Comparison of ENCODE assay signal across 16 cellular contexts in genomic region chr12:130632582-130633174, GRCh38.
DNase-seq lines count a peak whose midpoint lies in the region; ATAC-seq, FAIRE-seq and TF ChIP-seq lines count a peak whose summit lies in the region.
"Had no signal": no experiment of that assay in that cellular context is flagged by ENCODE, and none has a peak within 500 bp of the region (broad histone marks: within the 10 kb centered on the region; RNA-seq: fewer than 3 reads in every experiment).

No MANE protein-coding gene starts in this region.

- peaks cover 59% of the 10 kb centered on the region for H3K27me3 Mint-ChIP-seq in nephron (ENCODE audit: low read depth)

- no peak for TF ChIP-seq CTCF in nephron (IDR thresholded peaks at IDR 0.05; ENCODE audit: unreplicated experiment in 3 of 3)

- H3K9me3 Mint-ChIP-seq in nephron = no peaks in the 10 kb centered on the region

- peak overlapping the region; percentile 33 to 53 (median 50) for H3K4me3 Mint-ChIP-seq in nephron
- H3K4me3 Mint-ChIP-seq: activated CD8-positive, alpha-beta memory T cell treated with anti-CD3 and anti-CD28 coated beads, Interleukin-2, amount 10 ng/mL, durations not matched to agents 7 days and 5 days; B cell; T-helper 17 cell had no signal

- peak overlapping the region; percentile 44 to 81 (median 62) for H3K27ac Mint-ChIP-seq in nephron
- H3K27ac Mint-ChIP-seq: activated CD8-positive, alpha-beta memory T cell treated with anti-CD3 and anti-CD28 coated beads, Interleukin-2, amount 10 ng/mL, durations not matched to agents 7 days and 5 days; B cell; T-helper 17 cell had no signal

- peak; percentile 89 for DNase-seq in DMS79 treated with DMSO at 0.1 percent for 48 hours (lab: John Stamatoyannopoulos, UW)
- peak; percentile 66 for DNase-seq in NCI-H187 treated with DMSO at 0.1 percent for 48 hours (lab: John Stamatoyannopoulos, UW)
- peak; percentile 92 for DNase-seq in NCI-H748 treated with DMSO at 0.1 percent for 48 hours (lab: John Stamatoyannopoulos, UW)
- no peak for DNase-seq in T-helper 2 cell
- DNase-seq in H54 (ENCODE audit: insufficient read length, low spot score) = no peak
- DNase-seq in NK-92 treated with Interleukin-12 subunit alpha and Interleukin-12 subunit beta, amount 100 ng/mL, for 24 hours (lab: John Stamatoyannopoulos, UW) = no peak
- DNase-seq: activated CD8-positive, alpha-beta memory T cell treated with anti-CD3 and anti-CD28 coated beads, Interleukin-2, amount 10 ng/mL, durations not matched to agents 7 days and 5 days; activated effector memory CD4-positive, alpha-beta T cell treated with Interleukin-2 at 50 U/mL for 16 hours; erythroblast; right lobe of liver; stimulated activated CD4-positive, alpha-beta T cell treated with anti-CD3 and anti-CD28 coated beads, Interleukin-1b, Interleukin-23, amount 100 ng/mL, for 48 hours; T-helper 17 cell had no signal

- H3K36me3 Mint-ChIP-seq in nephron (ENCODE audit: low read depth) = no peaks in the 10 kb centered on the region
- H3K36me3 Mint-ChIP-seq: activated CD8-positive, alpha-beta memory T cell treated with anti-CD3 and anti-CD28 coated beads, Interleukin-2, amount 10 ng/mL, durations not matched to agents 7 days and 5 days had no signal

- no peak for ATAC-seq in HG03159 (IDR thresholded peaks at IDR 0.05; ENCODE audit: unreplicated experiment)
- ATAC-seq: activated CD8-positive, alpha-beta memory T cell treated with anti-CD3 and anti-CD28 coated beads, Interleukin-2, amount 10 ng/mL, durations not matched to agents 7 days and 5 days; right lobe of liver; T-helper 17 cell had no signal

- no peak for FAIRE-seq in H54 (lab: Jason Lieb, UNC)
- FAIRE-seq: HTR-8/SVneo had no signal

- TF ChIP-seq POLR2A in H54 (IDR thresholded peaks at IDR 0.05; ENCODE audit: low read depth, low read length) = no peak

- H3K4me1 Mint-ChIP-seq in nephron = peaks cover 23% of the 10 kb centered on the region
- H3K4me1 Mint-ChIP-seq: activated CD8-positive, alpha-beta memory T cell treated with anti-CD3 and anti-CD28 coated beads, Interleukin-2, amount 10 ng/mL, durations not matched to agents 7 days and 5 days; B cell; T-helper 17 cell had no signal

Comparison
In these comparisons a context has a peak if more than half of its experiments do, and no peak if none do; other contexts are left out.
1. DNase-seq: peak in DMS79 treated with DMSO at 0.1 percent for 48 hours (single experiment), NCI-H187 treated with DMSO at 0.1 percent for 48 hours (single experiment) and NCI-H748 treated with DMSO at 0.1 percent for 48 hours (single experiment); none in T-helper 2 cell (0 of 5), H54 (single experiment) and NK-92 treated with Interleukin-12 subunit alpha and Interleukin-12 subunit beta, amount 100 ng/mL, for 24 hours (single experiment).